ENCODE assay signal across 2 cellular contexts in genomic region chr4:184674011-184674410, GRCh38.
TF ChIP-seq lines count a peak whose summit lies in the region.

No MANE protein-coding gene starts in this region.

TF ChIP-seq in GM23338, 12 proteins besides CTCF, POLR2A, EP300 and RAD21:
- TF ChIP-seq EZH2phosphoT487 (IDR thresholded peaks at IDR 0.05; ENCODE audit: unreplicated experiment) (no peak), JUNB (IDR thresholded peaks at IDR 0.05; ENCODE audit: unreplicated experiment) (no peak), POLR2AphosphoS5 (IDR thresholded peaks at IDR 0.05; ENCODE audit: low read depth) (no peak), EZH2 (IDR thresholded peaks at IDR 0.05; ENCODE audit: low read depth, unreplicated experiment) (no peak), NANOG (IDR thresholded peaks at IDR 0.05; ENCODE audit: borderline replicate concordance) (no peak), ZNF331 (CRISPR knock-in tag; IDR thresholded peaks at IDR 0.05; ENCODE audit: low read depth) (no peak), ETS1 (IDR thresholded peaks at IDR 0.05) (no peak), CREB1 (CRISPR knock-in tag; IDR thresholded peaks at IDR 0.05; ENCODE audit: low read depth) (no peak), REST (IDR thresholded peaks at IDR 0.05; ENCODE audit: unreplicated experiment) (no peak)

TF ChIP-seq in H1, 55 proteins besides CTCF, POLR2A, EP300 and RAD21:
- no peak for TF ChIP-seq MAFK (IDR thresholded peaks at IDR 0.05; ENCODE audit: low read depth, low read length)
- TF ChIP-seq GTF2F1 (IDR thresholded peaks at IDR 0.05; ENCODE audit: borderline replicate concordance, low read depth, low read length), result no peak
- no peak for TF ChIP-seq SIRT6 (IDR thresholded peaks at IDR 0.05; ENCODE audit: low read length)
- no peak for TF ChIP-seq ZNF274 (IDR thresholded peaks at IDR 0.05; ENCODE audit: borderline replicate concordance, extremely low read depth, low read length)
- TF ChIP-seq CEBPB (IDR thresholded peaks at IDR 0.05; ENCODE audit: low read depth, low read length), result no peak
- no peak for TF ChIP-seq KDM5A (IDR thresholded peaks at IDR 0.05; ENCODE audit: low read length)
- no peak for TF ChIP-seq E2F6 (IDR thresholded peaks at IDR 0.05)
- TF ChIP-seq JUND (IDR thresholded peaks at IDR 0.05; ENCODE audit: low read length), result no peak
- no peak for TF ChIP-seq CHD1 (IDR thresholded peaks at IDR 0.05; ENCODE audit: low read depth, low read length)
- TF ChIP-seq USF2 (IDR thresholded peaks at IDR 0.05; ENCODE audit: low read length), result no peak
- TF ChIP-seq CBX5 (IDR thresholded peaks at IDR 0.05; ENCODE audit: low read depth, low read length), result no peak
- no peak for TF ChIP-seq SRF (IDR thresholded peaks at IDR 0.05; ENCODE audit: low read depth, low read length)
- no peak for TF ChIP-seq ASH2L (IDR thresholded peaks at IDR 0.05; ENCODE audit: low read length)
- no peak for TF ChIP-seq EZH2 (IDR thresholded peaks at IDR 0.05; ENCODE audit: low read depth, low read length, severe bottlenecking)
- no peak for TF ChIP-seq RXRA (IDR thresholded peaks at IDR 0.05; ENCODE audit: insufficient read depth, low read depth, low read length)
- TF ChIP-seq BACH1 (IDR thresholded peaks at IDR 0.05; ENCODE audit: low read length), result no peak
- TF ChIP-seq TBP (IDR thresholded peaks at IDR 0.05; ENCODE audit: low read depth, low read length), result no peak
